In the genomic region with DNA sequence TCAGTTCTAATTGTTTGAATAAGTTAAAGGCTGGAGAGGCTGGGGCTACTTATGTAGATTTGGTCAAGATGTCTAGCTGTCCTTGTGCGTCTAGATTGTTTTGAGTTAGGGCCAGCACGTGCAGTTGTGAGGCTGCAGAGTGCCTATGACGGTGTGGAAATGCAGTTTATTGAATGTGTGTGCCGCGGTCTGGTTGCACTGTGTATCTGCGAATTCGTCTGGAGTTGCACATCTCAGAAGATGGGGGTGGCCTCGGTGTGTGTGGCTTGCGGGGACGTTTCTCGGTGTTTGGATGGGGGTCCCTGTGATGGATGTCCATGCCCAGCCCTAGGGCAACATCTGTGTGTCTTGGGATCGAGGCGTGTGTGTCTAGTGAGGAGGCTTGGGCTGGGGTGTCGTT, we compare ENCODE assay signal across 21 cellular contexts. TPM values are rescaled to one million over a fixed set of nuclear protein-coding genes. Genes with fewer than 3 reads are reported as not detected.
DNase-seq lines count a peak whose midpoint lies in the region; ATAC-seq and TF ChIP-seq lines count a peak whose summit lies in the region.
"Had no signal": no experiment of that assay in that cellular context is flagged by ENCODE, and none has a peak within 500 bp of the region (broad histone marks: within the 10 kb centered on the region; RNA-seq: fewer than 3 reads in every experiment).

No MANE protein-coding gene starts in this region.

- H3K27ac Mint-ChIP-seq in natural killer cell (no peak overlapping the region), nephron (peak overlapping the region; percentile 94 to 99 (median 97))
- H3K27ac Mint-ChIP-seq in natural killer cell treated with Interleukin-12 subunit alpha and Interleukin-12 subunit beta and Interleukin-15 and Interleukin-18, amount 100 ng/mL, for 72 hours: no peak overlapping the region
- H3K27ac Mint-ChIP-seq: effector memory CD8-positive, alpha-beta T cell had no signal

- DNase-seq in natural killer cell (no peak), epithelial cell of proximal tubule (ENCODE audit: low read depth) (no peak), midbrain (lab: John Stamatoyannopoulos, UW) (no peak), tibial nerve (ENCODE audit: low spot score in 2 of 2) (no peak), nucleus accumbens (lab: John Stamatoyannopoulos, UW) (no peak), activated gamma-delta T cell (lab: John Stamatoyannopoulos, UW) (no peak)
- DNase-seq in natural killer cell treated with Interleukin-12 subunit alpha and Interleukin-12 subunit beta and Interleukin-15 and Interleukin-18, amount 100 ng/mL, for 72 hours (ENCODE audit: low spot score): no peak
- DNase-seq: activated effector memory CD4-positive, alpha-beta T cell treated with anti-CD3 and anti-CD28 coated beads, Interleukin-2, amount 50 U/mL, for 16 hours; DMS 273 treated with DMSO at 0.1 percent for 48 hours; effector memory CD8-positive, alpha-beta T cell; foreskin melanocyte; kidney glomerular epithelial cell; MM.1S; NCI-H1930; NCI-H510A; SJCRH30 had no signal

- no peak for ATAC-seq in natural killer cell
- ATAC-seq in natural killer cell treated with Interleukin-12 subunit alpha and Interleukin-12 subunit beta and Interleukin-15 and Interleukin-18, amount 100 ng/mL, for 72 hours: no peak
- ATAC-seq: effector memory CD8-positive, alpha-beta T cell had no signal

- H3K4me3 ChIP-seq in epithelial cell of proximal tubule (ENCODE audit: low read depth, low read length) (peak overlapping the region; percentile 95), tibial nerve (no peak overlapping the region)
- H3K4me3 ChIP-seq: cardiac muscle cell, prostate gland, SJCRH30, upper lobe of left lung had no signal

- H3K4me1 Mint-ChIP-seq in natural killer cell (peaks cover 11 to 30% of the 10 kb centered on the region in 2 donors), nephron (peaks cover 54% of the 10 kb centered on the region)
- peaks cover 15 to 24% of the 10 kb centered on the region in 2 donors for H3K4me1 Mint-ChIP-seq in natural killer cell treated with Interleukin-12 subunit alpha and Interleukin-12 subunit beta and Interleukin-15 and Interleukin-18, amount 100 ng/mL, for 72 hours (ENCODE audit: low read depth in 2 of 2)

- no peak for TF ChIP-seq POLR2A in tibial nerve (IDR thresholded peaks at IDR 0.05)

- H3K4me1 ChIP-seq in tibial nerve: peaks cover 0 to 39% (median 3%) of the 10 kb centered on the region in 4 donors
- H3K4me1 ChIP-seq: prostate gland, SJCRH30 had no signal

- no peaks in the 10 kb centered on the region for H3K9me3 ChIP-seq in tibial nerve
- H3K9me3 ChIP-seq: prostate gland, SJCRH30, upper lobe of left lung had no signal

- H3K9me3 Mint-ChIP-seq in natural killer cell (no peaks in the 10 kb centered on the region), nephron (peaks cover 5% of the 10 kb centered on the region)
- H3K9me3 Mint-ChIP-seq in natural killer cell treated with Interleukin-12 subunit alpha and Interleukin-12 subunit beta and Interleukin-15 and Interleukin-18, amount 100 ng/mL, for 72 hours: no peaks in the 10 kb centered on the region
- H3K9me3 Mint-ChIP-seq: effector memory CD8-positive, alpha-beta T cell had no signal

- TF ChIP-seq EP300 in tibial nerve (IDR thresholded peaks at IDR 0.05): no peak

- intact Hi-C loops in natural killer cell (cut with micrococcal nuclease): no loop called here

- no peaks in the 10 kb centered on the region for H3K36me3 ChIP-seq in tibial nerve
- H3K36me3 ChIP-seq: cardiac muscle cell, prostate gland, SJCRH30, upper lobe of left lung had no signal

- no peaks in the 10 kb centered on the region for H3K36me3 Mint-ChIP-seq in natural killer cell
- peaks cover 12% of the 10 kb centered on the region for H3K36me3 Mint-ChIP-seq in natural killer cell treated with Interleukin-12 subunit alpha and Interleukin-12 subunit beta and Interleukin-15 and Interleukin-18, amount 100 ng/mL, for 72 hours
- H3K36me3 Mint-ChIP-seq in nephron (ENCODE audit: low read depth): peaks cover 31% of the 10 kb centered on the region

- H3K27me3 ChIP-seq in tibial nerve: peaks cover 0 to 89% of the 10 kb centered on the region in 2 donors
- H3K27me3 ChIP-seq: SJCRH30 had no signal

- 4 to 14% methylated on average over 10 to 14 of the region's 14 CpGs for WGBS in tibial nerve, 2 donors

- TF ChIP-seq CTCF in natural killer cell (IDR thresholded peaks at IDR 0.05): no peak
- no peak for TF ChIP-seq CTCF in epithelial cell of proximal tubule (conservative IDR thresholded peaks at IDR 0.05; ENCODE audit: low read depth, low read length)
- TF ChIP-seq CTCF in nephron (IDR thresholded peaks at IDR 0.05; ENCODE audit: unreplicated experiment in 3 of 3): no peak
- TF ChIP-seq CTCF in tibial nerve (IDR thresholded peaks at IDR 0.05): no peak

- H3K4me3 Mint-ChIP-seq in natural killer cell (peak overlapping the region; percentile 26), nephron (peak overlapping the region; percentile 70 to 91 (median 91))
- no peak overlapping the region for H3K4me3 Mint-ChIP-seq in natural killer cell treated with Interleukin-12 subunit alpha and Interleukin-12 subunit beta and Interleukin-15 and Interleukin-18, amount 100 ng/mL, for 72 hours
- H3K4me3 Mint-ChIP-seq: effector memory CD8-positive, alpha-beta T cell had no signal

- H3K27ac ChIP-seq in tibial nerve: no peak overlapping the region
- H3K27ac ChIP-seq: cardiac muscle cell, prostate gland, SJCRH30, upper lobe of left lung had no signal

- H3K27me3 Mint-ChIP-seq in natural killer cell (ENCODE audit: low read depth in 2 of 2) (peaks cover 64 to 80% of the 10 kb centered on the region in 2 donors), nephron (ENCODE audit: low read depth) (peaks cover 94% of the 10 kb centered on the region)
- H3K27me3 Mint-ChIP-seq in natural killer cell treated with Interleukin-12 subunit alpha and Interleukin-12 subunit beta and Interleukin-15 and Interleukin-18, amount 100 ng/mL, for 72 hours: peaks cover 59 to 84% of the 10 kb centered on the region in 2 donors

RNA-seq across cellular contexts. Expression of a gene that starts 10.2 kb away (rescaled TPM):
- total RNA-seq in natural killer cell: not detected
- total RNA-seq in natural killer cell treated with Interleukin-12 subunit alpha and Interleukin-12 subunit beta and Interleukin-15 and Interleukin-18, amount 100 ng/mL, for 72 hours: not detected
- total RNA-seq in epithelial cell of proximal tubule: 5.7 and 10.7 TPM in 2 replicates
- total RNA-seq in tibial nerve: 1 to 10 TPM in 2 of 4 donors, under 1 TPM in 2; 0.44 to 2.3 (median 1.1) TPM
- total RNA-seq: cardiac muscle cell, H7 had no signal

Comparison
In these comparisons a context has a peak if more than half of its experiments do, and no peak if none do; other contexts are left out.
1. H3K27ac Mint-ChIP-seq: peak in nephron (3 of 3); none in natural killer cell (0 of 2) and natural killer cell treated with Interleukin-12 subunit alpha and Interleukin-12 subunit beta and Interleukin-15 and Interleukin-18, amount 100 ng/mL, for 72 hours (0 of 2).